ENCODE assay signal across 7 cellular contexts in the genomic region with DNA sequence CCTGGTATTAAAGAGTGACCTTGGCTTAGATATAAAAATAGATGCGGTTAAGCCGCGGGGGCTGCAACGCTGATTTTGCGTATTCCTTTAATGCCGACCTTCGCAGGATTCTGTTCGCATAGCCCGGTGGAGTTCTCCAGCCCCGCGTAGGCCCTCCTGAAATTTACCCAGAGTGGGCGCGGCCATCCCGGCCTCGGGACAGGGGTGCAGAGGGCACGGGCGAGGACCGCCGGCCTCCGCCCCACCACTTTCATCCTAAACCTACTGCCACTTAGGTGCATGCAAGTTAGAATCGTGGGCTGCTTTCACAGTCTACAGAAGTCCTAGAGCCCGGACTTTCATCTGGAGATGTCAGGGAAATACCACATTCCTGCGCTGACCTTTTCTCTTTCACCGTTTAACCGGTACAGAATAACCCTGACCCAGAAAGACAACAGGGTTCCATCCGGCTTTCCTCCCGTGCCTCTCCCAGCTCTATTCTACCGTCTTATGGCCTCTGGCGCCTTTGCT. TPM values are rescaled to one million over a fixed set of nuclear protein-coding genes. Genes with fewer than 3 reads are reported as not detected.
DNase-seq lines count a peak whose midpoint lies in the region; ATAC-seq and TF ChIP-seq lines count a peak whose summit lies in the region.

No MANE protein-coding gene starts in this region.

- H3K4me1 ChIP-seq in GM23338 (ENCODE audit: insufficient read depth) (peaks cover 51% of the 10 kb centered on the region), RWPE2 (ENCODE audit: insufficient read depth, poor library complexity, severe bottlenecking) (peaks cover 27% of the 10 kb centered on the region), esophagus (ENCODE audit: control insufficient read depth in 2 of 2, insufficient read depth in 2 of 2, low read length in 1 of 2) (peaks cover 0 to 3% of the 10 kb centered on the region in 2 donors), neural progenitor cell (peaks cover 14% of the 10 kb centered on the region), foreskin keratinocyte (peaks cover 46% of the 10 kb centered on the region)

- H3K4me2 ChIP-seq in GM23338: peak overlapping the region; percentile 80
- peak overlapping the region; percentile 100 for H3K4me2 ChIP-seq in neural progenitor cell

- TF ChIP-seq CTCF in GM23338 (conservative IDR thresholded peaks at IDR 0.05; ENCODE audit: low read depth in 2 of 2): no peak
- no peak for TF ChIP-seq CTCF in RWPE2 (IDR thresholded peaks at IDR 0.05; ENCODE audit: poor library complexity, severe bottlenecking)
- no peak for TF ChIP-seq CTCF in neural progenitor cell (IDR thresholded peaks at IDR 0.05)
- no peak for TF ChIP-seq CTCF in foreskin keratinocyte (conservative IDR thresholded peaks at IDR 0.05)

- H3K36me3 Mint-ChIP-seq in GM23338 (ENCODE audit: low read depth): peaks cover 26% of the 10 kb centered on the region
- no peaks in the 10 kb centered on the region for H3K36me3 Mint-ChIP-seq in neural progenitor cell

- peaks cover 7% of the 10 kb centered on the region for H3K27me3 Mint-ChIP-seq in GM23338 (ENCODE audit: insufficient read depth, low read depth, poor library complexity)
- H3K27me3 Mint-ChIP-seq in neural progenitor cell (ENCODE audit: insufficient read depth, low read depth): peaks cover 5% of the 10 kb centered on the region

- peaks cover 40% of the 10 kb centered on the region for H3K79me2 ChIP-seq in GM23338 (replicated peaks; ENCODE audit: insufficient read depth)
- H3K79me2 ChIP-seq in neural progenitor cell (ENCODE audit: low read depth): peaks cover 40% of the 10 kb centered on the region

- ATAC-seq in GM23338 (peak; percentile 65), RWPE2 (ENCODE audit: low read depth) (no peak), GM21367 (IDR thresholded peaks at IDR 0.05; ENCODE audit: unreplicated experiment) (no peak), foreskin keratinocyte (no peak)

- peak overlapping the region; percentile 90 for H3K27ac ChIP-seq in GM23338 (ENCODE audit: low read depth)
- peak overlapping the region; percentile 29 for H3K27ac ChIP-seq in RWPE2 (ENCODE audit: poor library complexity, severe bottlenecking)
- no peak overlapping the region for H3K27ac ChIP-seq in esophagus (ENCODE audit: low read depth in 2 of 2, low read length in 1 of 2)
- no peak overlapping the region for H3K27ac ChIP-seq in neural progenitor cell
- no peak overlapping the region for H3K27ac ChIP-seq in foreskin keratinocyte

- H3K9me2 ChIP-seq in GM23338 (ENCODE audit: insufficient read depth): 0 out of 2 replicates have a peak, but pooled peaks cover 3% of the 10 kb centered on the region

- H3K4me1 Mint-ChIP-seq in GM23338 (peaks cover 57% of the 10 kb centered on the region), neural progenitor cell (peaks cover 19% of the 10 kb centered on the region)

- H3K9me3 ChIP-seq in RWPE2 (ENCODE audit: severe bottlenecking) (no peaks in the 10 kb centered on the region), esophagus (ENCODE audit: control insufficient read depth in 2 of 2, insufficient read depth in 1 of 2, low read depth in 1 of 2, low read length in 1 of 2) (no peaks in the 10 kb centered on the region), neural progenitor cell (ENCODE audit: low read depth) (no peaks in the 10 kb centered on the region)

- H3K36me3 ChIP-seq in GM23338 (ENCODE audit: insufficient read depth) (no peaks in the 10 kb centered on the region), RWPE2 (ENCODE audit: low read depth) (peaks cover 6% of the 10 kb centered on the region; the same call in 1 of the 2 replicates), esophagus (ENCODE audit: control insufficient read depth in 2 of 2, insufficient read depth in 2 of 2, low read length in 1 of 2) (no peaks in the 10 kb centered on the region), neural progenitor cell (no peaks in the 10 kb centered on the region)

- H3K4me3 ChIP-seq in GM23338: peak overlapping the region; percentile 87
- H3K4me3 ChIP-seq in RWPE2 (ENCODE audit: severe bottlenecking): peak overlapping the region; percentile 90
- peak overlapping the region; percentile 63 to 84 for H3K4me3 ChIP-seq in esophagus (ENCODE audit: low read depth in 1 of 2, low read length in 2 of 2)
- H3K4me3 ChIP-seq in neural progenitor cell: peak overlapping the region; percentile 98

- H3F3A ChIP-seq in GM23338 (replicated peaks; ENCODE audit: low read depth): no peaks in the 10 kb centered on the region
- peaks cover 24% of the 10 kb centered on the region for H3F3A ChIP-seq in neural progenitor cell (ENCODE audit: low read depth)

- peak overlapping the region; percentile 92 for H3K9ac ChIP-seq in neural progenitor cell

- H3K4me3 Mint-ChIP-seq in GM23338 (peak overlapping the region; percentile 85), neural progenitor cell (peak overlapping the region; percentile 89)

- 28% methylated on average over 29 of the region's 29 CpGs for WGBS in esophagus, 2 donors

- H2AFZ ChIP-seq in GM23338 (no peak overlapping the region), neural progenitor cell (replicated peaks) (peak overlapping the region; percentile 99)

- H4K20me1 ChIP-seq in GM23338 (replicated peaks; ENCODE audit: insufficient read depth): peaks cover 9% of the 10 kb centered on the region
- H4K20me1 ChIP-seq in neural progenitor cell (ENCODE audit: low read depth): peaks cover 7% of the 10 kb centered on the region

- H3K27me3 ChIP-seq in GM23338 (ENCODE audit: insufficient read depth) (no peaks in the 10 kb centered on the region), RWPE2 (ENCODE audit: insufficient read depth, poor library complexity, severe bottlenecking) (no peaks in the 10 kb centered on the region), esophagus (ENCODE audit: control insufficient read depth in 1 of 2, insufficient read depth in 2 of 2, low read length in 2 of 2) (no peaks in the 10 kb centered on the region), neural progenitor cell (peaks cover 23% of the 10 kb centered on the region), foreskin keratinocyte (no peaks in the 10 kb centered on the region)

- peak overlapping the region; percentile 97 for H3K27ac Mint-ChIP-seq in GM23338
- H3K27ac Mint-ChIP-seq in neural progenitor cell: peak overlapping the region; percentile 61

- DNase-seq in GM23338 (ENCODE audit: low spot score) (peak; percentile 85), RWPE2 (ENCODE audit: low spot score) (no peak), neural progenitor cell (ENCODE audit: low spot score) (peak; percentile 70), foreskin keratinocyte (no peak), SHP77 (lab: John Stamatoyannopoulos, UW) (no peak)

- H3K9me3 Mint-ChIP-seq in GM23338 (no peaks in the 10 kb centered on the region), neural progenitor cell (no peaks in the 10 kb centered on the region)

TF ChIP-seq in GM23338, 12 proteins besides CTCF, POLR2A, EP300 and RAD21 (continues in another document):
- TF ChIP-seq JUNB (IDR thresholded peaks at IDR 0.05; ENCODE audit: unreplicated experiment) (no peak), EZH2 (IDR thresholded peaks at IDR 0.05; ENCODE audit: low read depth, unreplicated experiment) (no peak), STAT1 (IDR thresholded peaks at IDR 0.05; ENCODE audit: unreplicated experiment) (no peak)
- TF ChIP-seq, protein P1, sequence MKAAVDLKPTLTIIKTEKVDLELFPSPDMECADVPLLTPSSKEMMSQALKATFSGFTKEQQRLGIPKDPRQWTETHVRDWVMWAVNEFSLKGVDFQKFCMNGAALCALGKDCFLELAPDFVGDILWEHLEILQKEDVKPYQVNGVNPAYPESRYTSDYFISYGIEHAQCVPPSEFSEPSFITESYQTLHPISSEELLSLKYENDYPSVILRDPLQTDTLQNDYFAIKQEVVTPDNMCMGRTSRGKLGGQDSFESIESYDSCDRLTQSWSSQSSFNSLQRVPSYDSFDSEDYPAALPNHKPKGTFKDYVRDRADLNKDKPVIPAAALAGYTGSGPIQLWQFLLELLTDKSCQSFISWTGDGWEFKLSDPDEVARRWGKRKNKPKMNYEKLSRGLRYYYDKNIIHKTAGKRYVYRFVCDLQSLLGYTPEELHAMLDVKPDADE (IDR thresholded peaks at IDR 0.05): peak; percentile 52; the same call in 1 of the 2 replicates

RNA-seq across cellular contexts. Expression of a gene that starts 0.5 kb away (rescaled TPM):
- total RNA-seq in GM23338 (2014; rRNA removed; shearing (Covaris generic)): 78.7 and 97.7 TPM in 2 replicates
- polyA plus RNA-seq in GM23338 (2016; fragmentation: Nextera tagmentation; extraction: Ambion mirVana): 12.2 and 16.9 TPM in 2 replicates
- polyA plus RNA-seq in esophagus: under 1 TPM; 0.28 to 0.29 TPM
- total RNA-seq in neural progenitor cell (ENCODE audit: low replicate concordance): 23.8 and 27.4 TPM in 2 replicates
- 22.9 and 25.1 TPM in 2 replicates for total RNA-seq in foreskin keratinocyte
- 4.1 and 5.2 TPM in 2 replicates for polyA plus RNA-seq in foreskin keratinocyte

Comparison
In these comparisons a context has a peak if more than half of its experiments do, and no peak if none do; other contexts are left out.
1. DNase-seq: peak in GM23338 (single experiment) and neural progenitor cell (single experiment); none in RWPE2 (single experiment), foreskin keratinocyte (0 of 2) and SHP77 (0 of 2).
2. H3K27ac ChIP-seq: peak in GM23338 (single experiment) and RWPE2 (single experiment); none in esophagus (0 of 2), neural progenitor cell (single experiment) and foreskin keratinocyte (single experiment).
3. Peak in every context shown above with its lines, with median percentiles within 50 percentile points of each other: H3K4me3 ChIP-seq.